23 cellular contexts compared by ENCODE assay signal in the genomic region with DNA sequence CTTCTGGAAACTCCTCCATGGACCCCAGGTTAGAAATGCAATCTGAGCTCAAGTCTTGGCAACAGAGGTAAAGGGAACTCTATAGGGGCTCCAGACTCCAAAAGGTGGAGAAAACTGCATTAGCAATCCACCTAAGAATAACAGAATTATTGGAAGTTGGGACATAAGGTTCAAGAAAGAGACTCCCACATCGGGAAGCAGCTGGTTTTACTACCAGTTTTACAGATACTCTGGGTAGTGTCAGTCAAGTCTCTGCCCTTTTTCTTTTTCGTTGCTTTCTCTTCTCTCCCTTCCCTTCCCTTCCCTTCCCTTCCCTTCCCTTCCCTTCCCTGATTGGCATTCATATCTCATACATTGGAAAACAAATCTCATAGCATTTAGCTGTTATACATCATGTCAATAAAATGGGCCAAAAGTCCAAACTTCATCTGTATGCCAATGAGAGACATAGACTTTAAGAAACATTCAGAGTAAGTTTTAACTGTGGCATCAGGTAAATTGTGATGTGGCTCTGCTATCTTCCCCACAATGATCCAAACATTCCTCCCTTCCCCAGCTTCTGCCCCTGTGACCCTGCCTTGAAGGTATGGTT.
"Had no signal": no experiment of that assay in that cellular context is flagged by ENCODE, and none has a peak within 500 bp of the region (broad histone marks: within the 10 kb centered on the region; RNA-seq: fewer than 3 reads in every experiment).

No MANE protein-coding gene starts in this region.

- ATAC-seq: foreskin keratinocyte, gastroesophageal sphincter, heart left ventricle, left lung, left ventricle myocardium superior, lower lobe of right lung, mucosa of descending colon had no signal

- DNase-seq: dermis blood vessel endothelial cell; dorsolateral prefrontal cortex; effector CD4-positive, alpha-beta T cell; effector memory CD4-positive, alpha-beta T cell; foreskin keratinocyte; heart left ventricle; hypothalamus; immature natural killer cell; islet precursor cell; kidney; kidney glomerular epithelial cell; left lung; left ventricle myocardium superior; lower lobe of right lung; mesenchymal stem cell; mucosa of descending colon had no signal

- H3K36me3 ChIP-seq: esophagus muscularis mucosa, gastroesophageal sphincter, heart left ventricle, left lung, lower lobe of right lung had no signal

- FAIRE-seq: colon, endothelial cell of umbilical vein, frontal cortex, kidney had no signal

- H3K9me3 ChIP-seq: esophagus muscularis mucosa, gastroesophageal sphincter, heart left ventricle, left lung, lower lobe of right lung, mucosa of descending colon had no signal

- H3K79me2 ChIP-seq: hepatocyte had no signal

- H3K27me3 ChIP-seq: esophagus muscularis mucosa, gastroesophageal sphincter, heart left ventricle, hepatocyte, left lung had no signal

- H2AFZ ChIP-seq: hepatocyte had no signal

- H3K4me1 ChIP-seq: heart left ventricle, left lung, lower lobe of right lung had no signal

- H3K4me2 ChIP-seq: hepatocyte had no signal

- H3K4me3 ChIP-seq: coronary artery, dorsolateral prefrontal cortex, esophagus muscularis mucosa, gastroesophageal sphincter, heart left ventricle, hepatocyte, left lung, lower lobe of right lung, mucosa of descending colon had no signal

- H3K27ac ChIP-seq: coronary artery, dorsolateral prefrontal cortex, esophagus muscularis mucosa, foreskin keratinocyte, gastroesophageal sphincter, heart left ventricle, hepatocyte, left lung, lower lobe of right lung had no signal
